9 cellular contexts compared by ENCODE assay signal in the genomic region with DNA sequence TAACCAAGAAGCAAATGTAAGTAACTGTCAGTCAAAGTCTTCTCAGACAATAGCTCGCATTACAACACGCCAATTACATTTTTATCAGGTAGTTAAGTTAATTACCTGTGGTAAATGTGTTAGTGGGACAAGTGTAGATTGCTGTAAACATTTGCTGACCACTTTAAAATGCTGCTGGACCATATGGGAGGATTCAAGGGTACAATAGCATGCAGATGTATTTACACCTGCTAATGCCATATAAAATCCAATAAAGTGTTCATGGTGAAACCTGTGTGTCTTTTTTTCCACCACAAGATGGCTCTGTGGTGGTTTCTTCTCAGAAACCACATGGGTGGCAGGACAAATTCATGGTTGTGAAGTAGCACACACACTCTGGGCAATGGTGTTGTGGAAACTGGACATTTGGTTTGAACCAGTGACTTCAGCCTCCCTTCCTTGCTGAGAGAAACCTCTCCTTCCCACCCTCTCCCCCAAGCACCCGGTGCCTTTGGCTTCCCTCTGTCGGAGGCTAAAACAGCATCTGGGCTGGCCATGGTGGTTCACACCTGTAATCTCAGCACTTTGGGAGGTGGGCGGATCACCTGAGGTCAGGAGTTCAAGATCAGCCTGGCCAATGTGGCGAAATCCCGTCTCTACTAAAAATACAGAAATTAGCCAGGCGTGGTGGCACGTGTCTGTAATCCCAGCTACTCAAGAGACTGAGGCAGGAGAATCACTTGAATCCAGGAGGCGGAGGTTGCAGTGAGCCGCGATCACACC. TPM values are rescaled to one million over a fixed set of nuclear protein-coding genes. Genes with fewer than 3 reads are reported as not detected.
DNase-seq lines count a peak whose midpoint lies in the region; ATAC-seq and TF ChIP-seq lines count a peak whose summit lies in the region.
"Had no signal": no experiment of that assay in that cellular context is flagged by ENCODE, and none has a peak within 500 bp of the region (broad histone marks: within the 10 kb centered on the region; RNA-seq: fewer than 3 reads in every experiment).

No MANE protein-coding gene starts in this region.

- H3F3A ChIP-seq in PC-3 (ENCODE audit: low read length, unreplicated experiment) = no peaks in the 10 kb centered on the region

- peak; percentile 49 for TF ChIP-seq CTCF in HFF-Myc (IDR thresholded peaks at IDR 0.05; ENCODE audit: low read depth, low read length, missing control alignments)
- peak; percentile 72 for TF ChIP-seq CTCF in PC-3 (conservative IDR thresholded peaks at IDR 0.05; ENCODE audit: low read depth, low read length)
- TF ChIP-seq CTCF in breast epithelium (IDR thresholded peaks at IDR 0.05) = peak in 2 of 3 donors; percentile 42 to 49
- TF ChIP-seq CTCF in lung (IDR thresholded peaks at IDR 0.05; ENCODE audit: control extremely low read depth, extremely low read depth) = peak; percentile 31

- CTCF ChIA-PET in PC-3 (lab: Charles Lee) = interaction anchor here (0.6 kb wide), 1 partner anchor 1438 kb away, joined by 3 read pairs; no protein-coding TSS in a partner anchor

- H3K27ac ChIP-seq in PC-3 (ENCODE audit: low read length) (no peak overlapping the region), breast epithelium (no peak overlapping the region), lung (ENCODE audit: low read depth in 1 of 2, low read length in 1 of 2) (no peak overlapping the region)
- H3K27ac ChIP-seq: BLaER1 treated with 17β-estradiol and CSF1 and Interleukin-3, amounts not matched to agents 10 nM and 100 nM had no signal

- DNase-seq in NCI-H1105 treated with DMSO at 0.1 percent for 48 hours (lab: John Stamatoyannopoulos, UW) (peak; percentile 27), NCI-H1105 (lab: John Stamatoyannopoulos, UW) (no peak), HFF-Myc (ENCODE audit: extremely low read depth, low read depth) (no peak), PC-3 (peak; percentile 62), breast epithelium (ENCODE audit: low spot score in 2 of 2) (no peak), lung (ENCODE audit: low spot score) (no peak)

- H3K36me3 ChIP-seq in PC-3 (ENCODE audit: low read depth, low read length) (no peaks in the 10 kb centered on the region), breast epithelium (no peaks in the 10 kb centered on the region), lung (ENCODE audit: control insufficient read depth in 2 of 2, insufficient read depth in 2 of 2, low read length in 2 of 2) (no peaks in the 10 kb centered on the region)
- H3K36me3 ChIP-seq: BLaER1 treated with 17β-estradiol and CSF1 and Interleukin-3, amounts not matched to agents 10 nM and 100 nM had no signal

- WGBS in lung, 2 donors = 84 to 86% methylated on average over 12 of the region's 12 CpGs

- H3K9ac ChIP-seq in PC-3 (ENCODE audit: low read length) = no peak overlapping the region
- H3K9ac ChIP-seq: BLaER1 treated with 17β-estradiol and CSF1 and Interleukin-3, amounts not matched to agents 10 nM and 100 nM had no signal

- no peaks in the 10 kb centered on the region for H4K20me1 ChIP-seq in PC-3 (ENCODE audit: low read length)
- H4K20me1 ChIP-seq: BLaER1 treated with 17β-estradiol and CSF1 and Interleukin-3, amounts not matched to agents 10 nM and 100 nM had no signal

- no peak for TF ChIP-seq POLR2A in breast epithelium (IDR thresholded peaks at IDR 0.05)

- peak; percentile 48 for ATAC-seq in PC-3
- no peak for ATAC-seq in lung (ENCODE audit: insufficient read depth, low FRiP score)
- ATAC-seq in GM19023 (IDR thresholded peaks at IDR 0.05; ENCODE audit: unreplicated experiment) = no peak
- ATAC-seq in GM21526 (IDR thresholded peaks at IDR 0.05; ENCODE audit: low FRiP score, unreplicated experiment) = no peak

- POLR2A ChIA-PET in PC-3 (lab: Charles Lee; ENCODE audit: unreplicated experiment) = interaction anchor here (0.6 kb wide), 1 partner anchor 1039 kb away, joined by 4 read pairs; no protein-coding TSS in a partner anchor

- no peak overlapping the region for H2AFZ ChIP-seq in PC-3 (ENCODE audit: low read length)

- no peaks in the 10 kb centered on the region for H3K79me2 ChIP-seq in PC-3 (ENCODE audit: low read length)

- H3K4me2 ChIP-seq in PC-3 (ENCODE audit: low read length) = no peak overlapping the region

- H3K9me2 ChIP-seq in PC-3 (replicated peaks; ENCODE audit: low read length) = no peaks in the 10 kb centered on the region

- H3K9me3 ChIP-seq in PC-3 (ENCODE audit: low read length) (no peaks in the 10 kb centered on the region), breast epithelium (no peaks in the 10 kb centered on the region), lung (ENCODE audit: control insufficient read depth in 2 of 2, insufficient read depth in 1 of 2, low read length in 1 of 2) (no peaks in the 10 kb centered on the region)

- peaks cover 2% of the 10 kb centered on the region; the same call in 1 of the 2 replicates for H3K27me3 ChIP-seq in PC-3 (ENCODE audit: low read length)
- no peaks in the 10 kb centered on the region for H3K27me3 ChIP-seq in breast epithelium
- no peaks in the 10 kb centered on the region for H3K27me3 ChIP-seq in lung (ENCODE audit: control insufficient read depth, insufficient read depth)
- H3K27me3 ChIP-seq: BLaER1 treated with 17β-estradiol and CSF1 and Interleukin-3, amounts not matched to agents 10 nM and 100 nM had no signal

- no TSS peak for BruUV-seq in PC-3 (replicated peaks; lab: Mats Ljungman, UMichigan)

- intact Hi-C loops in PC-3 (cut with micrococcal nuclease) = loop anchor here (2.0 kb wide), 1 partner anchor 32 kb away; no protein-coding TSS in a partner anchor
- intact Hi-C loops in breast epithelium (cut with DNase I; ENCODE audit: low total_unique reads) = no loop called here

- H3K4me3 ChIP-seq in HFF-Myc (replicated peaks; ENCODE audit: low read depth, low read length) = no peak overlapping the region
- H3K4me3 ChIP-seq in PC-3 (ENCODE audit: low read length) = no peak overlapping the region
- H3K4me3 ChIP-seq in breast epithelium = no peak overlapping the region
- no peak overlapping the region for H3K4me3 ChIP-seq in lung
- H3K4me3 ChIP-seq: BLaER1 treated with 17β-estradiol and CSF1 and Interleukin-3, amounts not matched to agents 10 nM and 100 nM had no signal

- H3K4me1 ChIP-seq in PC-3 (ENCODE audit: insufficient read depth, low read length) = peaks cover 16% of the 10 kb centered on the region
- H3K4me1 ChIP-seq in breast epithelium = no peaks in the 10 kb centered on the region
- peaks cover under 1 to 5% of the 10 kb centered on the region in 2 donors for H3K4me1 ChIP-seq in lung (ENCODE audit: control insufficient read depth in 2 of 2, insufficient read depth in 2 of 2, low read length in 2 of 2)

RNA-seq across cellular contexts. Expression of gene GTF3A, which starts 18.1 kb away (rescaled TPM):
- total RNA-seq in PC-3 (2014; rRNA removed) (174 and 201 TPM in 2 replicates), breast epithelium (100 to 1,000 TPM; 124 to 186 (median 175) TPM), lung (10 to 100 TPM; 38.2 to 97.4 TPM)
- polyA plus RNA-seq in lung = 100 to 1,000 TPM; 125 to 241 TPM

RNA-seq across cellular contexts. Expression of gene MTIF3, which starts 44.0 kb away (rescaled TPM):
- total RNA-seq in PC-3 (2014; rRNA removed) (28.2 and 43.9 TPM in 2 replicates), breast epithelium (100 to 1,000 TPM in 1 of 3 donors, 10 to 100 TPM in 2; 67.5 to 146 (median 72.7) TPM), lung (10 to 100 TPM; 26.9 to 45.4 TPM)
- 10 to 100 TPM; 47.7 to 64.7 TPM for polyA plus RNA-seq in lung

Comparison
In these comparisons a context has a peak if more than half of its experiments do, and no peak if none do; other contexts are left out.
1. DNase-seq: peak in NCI-H1105 treated with DMSO at 0.1 percent for 48 hours (single experiment) and PC-3 (single experiment); none in NCI-H1105 (single experiment), HFF-Myc (single experiment), breast epithelium (0 of 2) and lung (single experiment).
2. Peak in every context shown above with its lines, with median percentiles within 50 percentile points of each other: CTCF ChIP-seq.